ENCODE assay signal across 1 cellular context in genomic region chr16:49563666-49564065, GRCh38.
TF ChIP-seq lines count a peak whose summit lies in the region.

No MANE protein-coding gene starts in this region.

TF ChIP-seq in IMR-90, 13 proteins besides CTCF, POLR2A, EP300 and RAD21 (continued from another document):
- TF ChIP-seq USF2 (IDR thresholded peaks at IDR 0.05; ENCODE audit: low read depth, low read length) = no peak
- no peak for TF ChIP-seq CHD1 (IDR thresholded peaks at IDR 0.05; ENCODE audit: low read depth, low read length)
- no peak for TF ChIP-seq RCOR1 (IDR thresholded peaks at IDR 0.05; ENCODE audit: insufficient replicate concordance, low read length)
- no peak for TF ChIP-seq NFE2L2 (IDR thresholded peaks at IDR 0.05; ENCODE audit: low read depth, low read length)
- TF ChIP-seq BHLHE40 (IDR thresholded peaks at IDR 0.05; ENCODE audit: low read depth, low read length) = no peak
- no peak for TF ChIP-seq MAFK (IDR thresholded peaks at IDR 0.05; ENCODE audit: low read depth, low read length)
- TF ChIP-seq MXI1 (IDR thresholded peaks at IDR 0.05; ENCODE audit: borderline replicate concordance, low read depth, low read length) = no peak
